In genomic region chr5:180670586-180671359, GRCh38 we compare ENCODE assay signal across 8 cellular contexts. TPM values are rescaled to one million over a fixed set of nuclear protein-coding genes. Genes with fewer than 3 reads are reported as not detected.
A peak's percentile ranks its signal among the peaks of the same experiment; 100 is the strongest.
DNase-seq lines count a peak whose midpoint lies in the region; ATAC-seq, FAIRE-seq and TF ChIP-seq lines count a peak whose summit lies in the region.

No MANE protein-coding gene starts in this region.

- H3K27me3 Mint-ChIP-seq in activated CD8-positive, alpha-beta T cell treated with anti-CD3 and anti-CD28 coated beads for 36 hours, result peaks cover 8% of the 10 kb centered on the region
- H3K27me3 Mint-ChIP-seq in neural crest cell (ENCODE audit: low read depth), result peaks cover 77% of the 10 kb centered on the region

- no peaks in the 10 kb centered on the region for H3K9me3 ChIP-seq in A549
- H3K9me3 ChIP-seq in esophagus squamous epithelium, result no peaks in the 10 kb centered on the region

- peak; percentile 68 to 74 for TF ChIP-seq RAD21 in A549 (conservative IDR thresholded peaks at IDR 0.05 in 1 of 2, IDR thresholded peaks at IDR 0.05 in 1 of 2)

- no peak overlapping the region for H3K4me3 ChIP-seq in A549
- no peak overlapping the region for H3K4me3 ChIP-seq in GM12865 (ENCODE audit: low read depth, low read length)
- no peak overlapping the region for H3K4me3 ChIP-seq in esophagus squamous epithelium

- H3K27ac ChIP-seq in A549 (no peak overlapping the region), esophagus squamous epithelium (no peak overlapping the region)

- no peaks in the 10 kb centered on the region for H3K9me3 Mint-ChIP-seq in activated CD8-positive, alpha-beta T cell treated with anti-CD3 and anti-CD28 coated beads for 36 hours
- peaks cover 2% of the 10 kb centered on the region for H3K9me3 Mint-ChIP-seq in neural crest cell

- POLR2A ChIA-PET in A549 (lab: Yijun Ruan, JAX), result no interaction called here
- POLR2A ChIA-PET in activated CD8-positive, alpha-beta T cell treated with anti-CD3 and anti-CD28 coated beads for 36 hours (lab: Charles Lee), result no interaction called here

- ATAC-seq in A549, result peak in 1 of 2 experiments; percentile 84; a peak in 5 of 6 replicates
- ATAC-seq in activated CD8-positive, alpha-beta T cell treated with anti-CD3 and anti-CD28 coated beads for 36 hours, result peak; percentile 76
- no peak for ATAC-seq in GM19467 (IDR thresholded peaks at IDR 0.05; ENCODE audit: unreplicated experiment)
- ATAC-seq in GM19395 (IDR thresholded peaks at IDR 0.05; ENCODE audit: unreplicated experiment), result no peak

- no peaks in the 10 kb centered on the region for H3K36me3 ChIP-seq in esophagus squamous epithelium

- H3K36me3 Mint-ChIP-seq in activated CD8-positive, alpha-beta T cell treated with anti-CD3 and anti-CD28 coated beads for 36 hours (ENCODE audit: low read depth), result no peaks in the 10 kb centered on the region
- H3K36me3 Mint-ChIP-seq in neural crest cell (ENCODE audit: low read depth), result no peaks in the 10 kb centered on the region

- TF ChIP-seq CTCF in A549 (IDR thresholded peaks at IDR 0.05) (peak; percentile 78), GM12865 (IDR thresholded peaks at IDR 0.05; ENCODE audit: insufficient read depth, low read depth, low read length, missing control alignments) (peak; percentile 79), esophagus squamous epithelium (IDR thresholded peaks at IDR 0.05) (peak in 5 of 6 experiments; percentile 20 to 56 (median 44)), neural crest cell (conservative IDR thresholded peaks at IDR 0.05) (peak; percentile 81)
- TF ChIP-seq CTCF in activated CD8-positive, alpha-beta T cell treated with anti-CD3 and anti-CD28 coated beads for 36 hours (IDR thresholded peaks at IDR 0.05), result peak; percentile 74

- H3K4me1 ChIP-seq in A549 (no peaks in the 10 kb centered on the region), esophagus squamous epithelium (peaks cover 0 to 8% (median 0%) of the 10 kb centered on the region in 3 donors)

- peak; percentile 40 to 69 for DNase-seq in A549 (ENCODE audit: low read depth in 1 of 2, low spot score in 1 of 2)
- peak; percentile 71 for DNase-seq in GM12865 (ENCODE audit: low read depth)
- DNase-seq in NCI-H2227 treated with DMSO at 0.1 percent for 48 hours (lab: John Stamatoyannopoulos, UW), result peak; percentile 1
- peak; percentile 77 for DNase-seq in activated CD8-positive, alpha-beta T cell treated with anti-CD3 and anti-CD28 coated beads for 36 hours
- no peak for DNase-seq in esophagus squamous epithelium (lab: John Stamatoyannopoulos, UW)
- DNase-seq in neural crest cell (ENCODE audit: low read depth, low spot score), result peak; percentile 45

- TF ChIP-seq EP300 in A549 (IDR thresholded peaks at IDR 0.05), result no peak

- H3K27me3 ChIP-seq in esophagus squamous epithelium, result peaks cover 0 to 45% (median 0%) of the 10 kb centered on the region in 4 donors

- FAIRE-seq in A549 (lab: Jason Lieb, UNC), result no peak

- intact Hi-C loops in activated CD8-positive, alpha-beta T cell treated with anti-CD3 and anti-CD28 coated beads for 36 hours (cut with micrococcal nuclease), result no loop called here
- intact Hi-C loops in esophagus squamous epithelium (cut with DNase I), result no loop called here

- TF ChIP-seq POLR2A in A549 (IDR thresholded peaks at IDR 0.05; ENCODE audit: low read length), result no peak
- no peak for TF ChIP-seq POLR2A in esophagus squamous epithelium (IDR thresholded peaks at IDR 0.05)

- H3K4me2 ChIP-seq in A549, result 0 out of 3 replicates have a peak overlapping the region, but pooled peaks have one; percentile 37

- no peak overlapping the region for H3K4me3 Mint-ChIP-seq in activated CD8-positive, alpha-beta T cell treated with anti-CD3 and anti-CD28 coated beads for 36 hours
- H3K4me3 Mint-ChIP-seq in neural crest cell, result no peak overlapping the region

- CTCF ChIA-PET in A549 (lab: Yijun Ruan, JAX), result interaction anchor here (0.6 to 1.9 kb wide), 10 partner anchors 10 to 462 kb away, joined by 3 to 9 read pairs (median 3); partner anchors contain the start of gene RASGEF1C
- CTCF ChIA-PET in activated CD8-positive, alpha-beta T cell treated with anti-CD3 and anti-CD28 coated beads for 36 hours (lab: Charles Lee), result interaction anchor here (0.6 to 2.1 kb wide), 4 partner anchors 26 to 377 kb away, joined by 3 to 6 read pairs (median 4); partner anchors contain the start of gene OR2Y1

- WGBS in A549 (ENCODE audit: missing lambda C conversion rate), result 21% methylated on average over 17 of the region's 17 CpGs
- WGBS in esophagus squamous epithelium, 2 donors, result 33 to 35% methylated on average over 16 of the region's 17 CpGs

- H3K27ac Mint-ChIP-seq in activated CD8-positive, alpha-beta T cell treated with anti-CD3 and anti-CD28 coated beads for 36 hours, result no peak overlapping the region
- no peak overlapping the region for H3K27ac Mint-ChIP-seq in neural crest cell (ENCODE audit: unreplicated experiment)

- H3K4me1 Mint-ChIP-seq in activated CD8-positive, alpha-beta T cell treated with anti-CD3 and anti-CD28 coated beads for 36 hours (ENCODE audit: low read depth), result peaks cover 10% of the 10 kb centered on the region
- H3K4me1 Mint-ChIP-seq in neural crest cell, result peaks cover 15% of the 10 kb centered on the region

TF ChIP-seq in A549, 52 proteins besides CTCF, POLR2A, EP300 and RAD21:
- TF ChIP-seq RFX5 (IDR thresholded peaks at IDR 0.05) (no peak), REST (IDR thresholded peaks at IDR 0.05) (no peak), JUN (IDR thresholded peaks at IDR 0.05) (no peak), KDM5A (IDR thresholded peaks at IDR 0.05) (no peak), HMGXB4 (CRISPR knock-in tag; IDR thresholded peaks at IDR 0.05; ENCODE audit: borderline replicate concordance) (no peak), SMC3 (IDR thresholded peaks at IDR 0.05) (peak; percentile 53), NR3C1 (IDR thresholded peaks at IDR 0.05) (no peak)

RNA-seq across cellular contexts. Expression of gene FLT4, which starts 21.4 kb away (rescaled TPM):
- polyA plus RNA-seq in A549 (2011; rRNA removed) (1.7 and 2.0 TPM in 2 replicates), A549 (2017; fragmentation: RNase III; extraction: RNeasy Plus Mini Kit Qiagen cat#74134 plus additional on column Dnase treatment) (2.1 to 3.0 TPM (median 2.6 TPM) in 3 replicates)
- 4.2 and 5.2 TPM in 2 replicates for polyA plus RNA-seq in A549 (2012; cell fraction: cytosol; rRNA removed)
- 17.4 and 22.7 TPM in 2 replicates for polyA plus RNA-seq in A549 (2012; cell fraction: nucleus; rRNA removed)
- 2.5 and 4.5 TPM in 2 replicates for polyA minus RNA-seq in A549 (2011; rRNA and poly(A)+ RNA removed)
- total RNA-seq in activated CD8-positive, alpha-beta T cell treated with anti-CD3 and anti-CD28 coated beads for 36 hours, result 1 to 10 TPM; 3.3 to 4.4 TPM
- total RNA-seq in esophagus squamous epithelium (10 to 100 TPM in 1 of 4 donors, 1 to 10 TPM in 2, under 1 TPM in 1; 0.97 to 13.5 (median 4.2) TPM), neural crest cell (13.1 and 15.7 TPM in 2 replicates)
